26 cellular contexts compared by ENCODE assay signal in genomic region chr6:92496527-92496926, GRCh38.
"Had no signal": no experiment of that assay in that cellular context is flagged by ENCODE, and none has a peak within 500 bp of the region (broad histone marks: within the 10 kb centered on the region; RNA-seq: fewer than 3 reads in every experiment).

No MANE protein-coding gene starts in this region.

- ATAC-seq: effector memory CD8-positive, alpha-beta T cell; heart right ventricle; left lobe of liver; naive thymus-derived CD8-positive, alpha-beta T cell; stimulated activated effector memory CD8-positive, alpha-beta T cell treated with anti-CD3 and anti-CD28 coated beads, Interleukin-12 subunit alpha, Interleukin-12 subunit beta, amount 100 ng/mL, for 72 hours had no signal

- DNase-seq: cortex of kidney; effector memory CD8-positive, alpha-beta T cell; erythroblast; esophagus squamous epithelium; glutamatergic neuron; heart right ventricle; hippocampal formation; kidney; mesenchymal stem cell; naive thymus-derived CD8-positive, alpha-beta T cell; nephron progenitor cell; nucleus accumbens; sigmoid colon; stimulated activated CD4-positive, alpha-beta T cell treated with anti-CD3 and anti-CD28 coated beads, Interleukin-2, amount 100 ng/mL, for 24 hours; stimulated activated CD4-positive, alpha-beta T cell treated with anti-CD3 and anti-CD28 coated beads, Interleukin-4, amount 100 ng/mL, for 24 hours; stimulated activated naive CD4-positive, alpha-beta T cell treated with Interleukin-2 at 50 U/mL for 16 hours; stomach; thyroid gland; trophoblast cell had no signal

- H3K4me1 ChIP-seq: esophagus squamous epithelium, heart right ventricle, prostate gland, right atrium auricular region, sigmoid colon, stomach, thyroid gland, vagina had no signal

- H3K27me3 ChIP-seq: esophagus squamous epithelium, heart right ventricle, right atrium auricular region, sigmoid colon, stomach, thyroid gland, vagina had no signal

- FAIRE-seq: endometrium had no signal

- H3K9me3 ChIP-seq: esophagus squamous epithelium, heart right ventricle, prostate gland, right atrium auricular region, sigmoid colon, stomach, thyroid gland, vagina had no signal

- H3K27ac ChIP-seq: esophagus squamous epithelium, heart right ventricle, prostate gland, right atrium auricular region, sigmoid colon, stomach, thyroid gland, vagina had no signal

- H3K36me3 ChIP-seq: esophagus squamous epithelium, heart right ventricle, prostate gland, right atrium auricular region, sigmoid colon, stomach, thyroid gland, vagina had no signal

- H3K4me3 ChIP-seq: esophagus squamous epithelium, heart right ventricle, lung, prostate gland, right atrium auricular region, sigmoid colon, stomach, thyroid gland, vagina had no signal
